ENCODE assay signal across 19 cellular contexts in genomic region chr4:42617030-42617429, GRCh38. TPM values are rescaled to one million over a fixed set of nuclear protein-coding genes. Genes with fewer than 3 reads are reported as not detected.
DNase-seq lines count a peak whose midpoint lies in the region; ATAC-seq and TF ChIP-seq lines count a peak whose summit lies in the region.
"Had no signal": no experiment of that assay in that cellular context is flagged by ENCODE, and none has a peak within 500 bp of the region (broad histone marks: within the 10 kb centered on the region; RNA-seq: fewer than 3 reads in every experiment).

No MANE protein-coding gene starts in this region.

- no peaks in the 10 kb centered on the region for H3K27me3 ChIP-seq in left lung
- H3K27me3 ChIP-seq in psoas muscle (ENCODE audit: insufficient read depth in 3 of 3, low read length in 2 of 3): no peaks in the 10 kb centered on the region
- H3K27me3 ChIP-seq: BLaER1 treated with 17β-estradiol and CSF1 and Interleukin-3, amounts not matched to agents 10 nM and 100 nM had no signal

- TF ChIP-seq CTCF in left lung (IDR thresholded peaks at IDR 0.05) (no peak), psoas muscle (IDR thresholded peaks at IDR 0.05) (no peak)

- intact Hi-C loops in left lung (cut with DNase I): no loop called here
- intact Hi-C loops in psoas muscle (cut with DNase I): no loop called here

- 87 to 89% (median 87%) methylated on average over 2 of the region's 2 CpGs for WGBS in psoas muscle, 3 donors

- H3K27ac ChIP-seq in left lung (no peak overlapping the region), psoas muscle (peak overlapping the region; percentile 58)
- H3K27ac ChIP-seq: BLaER1 treated with 17β-estradiol and CSF1 and Interleukin-3, amounts not matched to agents 10 nM and 100 nM had no signal

- DNase-seq in Ammon's horn (ENCODE audit: low spot score): peak; percentile 62
- DNase-seq in astrocyte of the hippocampus (ENCODE audit: low read depth, low spot score): peak; percentile 8
- no peak for DNase-seq in left lung
- no peak for DNase-seq in psoas muscle
- DNase-seq in COLO668 (lab: John Stamatoyannopoulos, UW; ENCODE audit: unreplicated experiment): no peak
- DNase-seq: CD8-positive, alpha-beta T cell; DMS79; H7; HFFc6; KG1; NCI-H1105 treated with DMSO at 0.1 percent for 48 hours; NCI-H1694; NCI-H2081 treated with DMSO at 0.1 percent for 48 hours; PC-3; RPMI8226 had no signal

- H3K36me3 ChIP-seq in left lung: peaks cover 0 to 9% of the 10 kb centered on the region in 2 donors
- no peaks in the 10 kb centered on the region for H3K36me3 ChIP-seq in psoas muscle (ENCODE audit: insufficient read depth in 1 of 2, low read depth in 1 of 2)

- no peaks in the 10 kb centered on the region for H3K4me1 ChIP-seq in left lung
- peaks cover 25% of the 10 kb centered on the region for H3K4me1 ChIP-seq in psoas muscle
- H3K4me1 ChIP-seq: BLaER1 treated with 17β-estradiol and CSF1 and Interleukin-3, amounts not matched to agents 10 nM and 100 nM had no signal

- H3K9me3 ChIP-seq in left lung (no peaks in the 10 kb centered on the region), psoas muscle (no peaks in the 10 kb centered on the region)

- ATAC-seq in left lung: peak; percentile 45
- ATAC-seq in psoas muscle: no peak
- no peak for ATAC-seq in GM18502 (IDR thresholded peaks at IDR 0.05; ENCODE audit: poor library complexity, unreplicated experiment)
- ATAC-seq in GM18861 (IDR thresholded peaks at IDR 0.05; ENCODE audit: unreplicated experiment): no peak
- ATAC-seq: CD8-positive, alpha-beta T cell; HepG2; PC-3 had no signal

- no peak overlapping the region for H3K4me3 ChIP-seq in left lung
- no peak overlapping the region for H3K4me3 ChIP-seq in psoas muscle
- H3K4me3 ChIP-seq: BLaER1 treated with 17β-estradiol and CSF1 and Interleukin-3, amounts not matched to agents 10 nM and 100 nM had no signal

RNA-seq across cellular contexts. Expression of gene ATP8A1, which starts 39.9 kb away (rescaled TPM):
- total RNA-seq in left lung (10 to 100 TPM; 37.2 to 60.9 TPM), psoas muscle (10 to 100 TPM; 13.8 to 26.5 (median 18.2) TPM)
- 10 to 100 TPM in 1 of 3 donors, 1 to 10 TPM in 2; 2.2 to 14.7 (median 4.0) TPM for polyA plus RNA-seq in psoas muscle

Comparison
In these comparisons a context has a peak if more than half of its experiments do, and no peak if none do; other contexts are left out.
1. DNase-seq: peak in Ammon's horn (single experiment) and astrocyte of the hippocampus (single experiment); none in left lung (0 of 2), psoas muscle (0 of 2) and COLO668 (single experiment).